25 cellular contexts compared by ENCODE assay signal in the genomic region with DNA sequence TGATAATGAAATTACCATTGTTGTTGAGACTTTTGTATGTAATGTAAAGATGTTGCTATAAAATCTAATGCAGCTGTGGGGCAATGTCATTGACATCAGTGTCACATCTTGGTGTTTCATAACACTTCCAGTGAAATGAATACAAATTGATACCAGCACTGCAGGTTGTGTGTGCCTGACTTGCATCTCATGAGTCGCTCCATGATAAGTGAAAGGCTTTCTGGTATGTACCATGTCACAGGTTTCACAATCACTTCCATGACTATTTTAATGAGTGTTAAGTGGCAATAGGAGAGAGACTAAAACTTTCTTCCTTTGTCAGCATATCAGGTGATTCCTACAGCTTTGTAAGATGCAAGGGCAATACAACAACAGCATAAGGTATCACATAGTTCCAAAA.
DNase-seq lines count a peak whose midpoint lies in the region; ATAC-seq, FAIRE-seq and TF ChIP-seq lines count a peak whose summit lies in the region.
"Had no signal": no experiment of that assay in that cellular context is flagged by ENCODE, and none has a peak within 500 bp of the region (broad histone marks: within the 10 kb centered on the region; RNA-seq: fewer than 3 reads in every experiment).

No MANE protein-coding gene starts in this region.

- no peaks in the 10 kb centered on the region for H3K4me1 ChIP-seq in IMR-90 (ENCODE audit: control insufficient read depth, insufficient read depth, low read length)
- no peaks in the 10 kb centered on the region for H3K4me1 ChIP-seq in trophoblast cell (ENCODE audit: control insufficient read depth in 1 of 2, insufficient read depth in 2 of 2, low read length in 2 of 2)
- H3K4me1 ChIP-seq: BLaER1 treated with 17β-estradiol and CSF1 and Interleukin-3, amounts not matched to agents 10 nM and 100 nM; HAP-1; lower lobe of right lung; transverse colon had no signal

- H4K8ac ChIP-seq in IMR-90 (ENCODE audit: low read depth in 2 of 2, low read length in 2 of 2) (no peak overlapping the region), trophoblast cell (ENCODE audit: low read depth, low read length) (no peak overlapping the region)

- no peaks in the 10 kb centered on the region for H3K36me3 ChIP-seq in IMR-90 (ENCODE audit: control insufficient read depth, insufficient read depth, low read length)
- no peaks in the 10 kb centered on the region for H3K36me3 ChIP-seq in bronchial epithelial cell (ENCODE audit: control insufficient read depth, insufficient read depth, low read length)
- no peaks in the 10 kb centered on the region for H3K36me3 ChIP-seq in trophoblast cell (ENCODE audit: control insufficient read depth in 1 of 2, insufficient read depth in 2 of 2, low read length in 2 of 2)
- H3K36me3 ChIP-seq: MG63, transverse colon had no signal

- H4K12ac ChIP-seq in trophoblast cell (ENCODE audit: low read depth, low read length), result no peak overlapping the region

- H3K27ac ChIP-seq in IMR-90 (ENCODE audit: insufficient read depth, low read length) (no peak overlapping the region), trophoblast cell (ENCODE audit: low read depth, low read length) (no peak overlapping the region)
- H3K27ac ChIP-seq: BLaER1 treated with 17β-estradiol and CSF1 and Interleukin-3, amounts not matched to agents 10 nM and 100 nM; lower lobe of right lung; transverse colon had no signal

- H3K4me1 Mint-ChIP-seq in activated naive CD8-positive, alpha-beta T cell treated with anti-CD3 and anti-CD28 coated beads, Interleukin-2, amount 50 U/mL, for 24 hours, result peaks cover 3% of the 10 kb centered on the region
- H3K4me1 Mint-ChIP-seq in activated naive CD8-positive, alpha-beta T cell treated with anti-CD3 and anti-CD28 coated beads for 36 hours, result no peaks in the 10 kb centered on the region
- H3K4me1 Mint-ChIP-seq: activated naive CD8-positive, alpha-beta T cell treated with anti-CD3 and anti-CD28 coated beads, Interleukin-2, amount 10 ng/mL, durations not matched to agents 7 days and 5 days; nephron progenitor cell had no signal

- H3K4ac ChIP-seq in IMR-90 (ENCODE audit: low read depth, low read length), result no peak overlapping the region
- no peak overlapping the region for H3K4ac ChIP-seq in trophoblast cell (ENCODE audit: low read depth, low read length)

- H3K18ac ChIP-seq in IMR-90 (ENCODE audit: low read depth, low read length) (no peak overlapping the region), trophoblast cell (ENCODE audit: low read length) (no peak overlapping the region)

- H3K23ac ChIP-seq in IMR-90 (ENCODE audit: low read depth, low read length) (no peak overlapping the region), trophoblast cell (ENCODE audit: low read length) (no peak overlapping the region)

- no peak overlapping the region for H4K91ac ChIP-seq in IMR-90 (ENCODE audit: insufficient read depth, low read depth, low read length)
- no peak overlapping the region for H4K91ac ChIP-seq in trophoblast cell (ENCODE audit: low read depth, low read length)

- H3K9me3 Mint-ChIP-seq in activated naive CD8-positive, alpha-beta T cell treated with anti-CD3 and anti-CD28 coated beads, Interleukin-2, amount 50 U/mL, for 24 hours, result no peaks in the 10 kb centered on the region
- H3K9me3 Mint-ChIP-seq in activated naive CD8-positive, alpha-beta T cell treated with anti-CD3 and anti-CD28 coated beads for 36 hours, result no peaks in the 10 kb centered on the region
- H3K9me3 Mint-ChIP-seq: activated naive CD8-positive, alpha-beta T cell treated with anti-CD3 and anti-CD28 coated beads, Interleukin-2, amount 10 ng/mL, durations not matched to agents 7 days and 5 days; T-helper 1 cell treated with Interleukin-12 subunit alpha and Interleukin-12 subunit beta and Interleukin-4 antibody, amounts not matched to agents 30 μg/mL and 1 μg/mL, for 36 hours had no signal

- H3K4me3 Mint-ChIP-seq in activated naive CD8-positive, alpha-beta T cell treated with anti-CD3 and anti-CD28 coated beads, Interleukin-2, amount 50 U/mL, for 24 hours, result no peak overlapping the region
- H3K4me3 Mint-ChIP-seq in activated naive CD8-positive, alpha-beta T cell treated with anti-CD3 and anti-CD28 coated beads for 36 hours, result no peak overlapping the region
- H3K4me3 Mint-ChIP-seq: activated naive CD8-positive, alpha-beta T cell treated with anti-CD3 and anti-CD28 coated beads, Interleukin-2, amount 10 ng/mL, durations not matched to agents 7 days and 5 days; nephron progenitor cell; T-helper 1 cell treated with Interleukin-12 subunit alpha and Interleukin-12 subunit beta and Interleukin-4 antibody, amounts not matched to agents 30 μg/mL and 1 μg/mL, for 36 hours had no signal

- no peak for TF ChIP-seq RAD21 in IMR-90 (IDR thresholded peaks at IDR 0.05; ENCODE audit: low read length)

- no peak overlapping the region for H3K9ac ChIP-seq in IMR-90 (ENCODE audit: low read depth, low read length)
- H3K9ac ChIP-seq in trophoblast cell (ENCODE audit: low read length), result no peak overlapping the region
- H3K9ac ChIP-seq: BLaER1 treated with 17β-estradiol and CSF1 and Interleukin-3, amounts not matched to agents 10 nM and 100 nM; SK-N-SH had no signal

- peaks cover 12% of the 10 kb centered on the region for H3K36me3 Mint-ChIP-seq in activated naive CD8-positive, alpha-beta T cell treated with anti-CD3 and anti-CD28 coated beads, Interleukin-2, amount 50 U/mL, for 24 hours (ENCODE audit: low read depth)
- H3K36me3 Mint-ChIP-seq in activated naive CD8-positive, alpha-beta T cell treated with anti-CD3 and anti-CD28 coated beads for 36 hours, result peaks cover 15% of the 10 kb centered on the region

- BruUV-seq in IMR-90 (replicated peaks; lab: Mats Ljungman, UMichigan), result no TSS peak

- H3K9me3 ChIP-seq in IMR-90 (ENCODE audit: control insufficient read depth, insufficient read depth, low read length) (no peaks in the 10 kb centered on the region), trophoblast cell (ENCODE audit: insufficient read depth, low read depth, low read length) (no peaks in the 10 kb centered on the region)
- H3K9me3 ChIP-seq: BLaER1 treated with 17β-estradiol and CSF1 and Interleukin-3, amounts not matched to agents 10 nM and 100 nM; HAP-1; lower lobe of right lung; MG63; SK-N-SH; transverse colon had no signal

- no peak overlapping the region for H3K27ac Mint-ChIP-seq in activated naive CD8-positive, alpha-beta T cell treated with anti-CD3 and anti-CD28 coated beads, Interleukin-2, amount 50 U/mL, for 24 hours
- no peak overlapping the region for H3K27ac Mint-ChIP-seq in activated naive CD8-positive, alpha-beta T cell treated with anti-CD3 and anti-CD28 coated beads for 36 hours
- H3K27ac Mint-ChIP-seq: activated naive CD8-positive, alpha-beta T cell treated with anti-CD3 and anti-CD28 coated beads, Interleukin-2, amount 10 ng/mL, durations not matched to agents 7 days and 5 days; nephron progenitor cell; T-helper 1 cell treated with Interleukin-12 subunit alpha and Interleukin-12 subunit beta and Interleukin-4 antibody, amounts not matched to agents 30 μg/mL and 1 μg/mL, for 36 hours had no signal

- CTCF ChIA-PET in IMR-90 (lab: Yijun Ruan, JAX), result no interaction called here

- H3K27me3 Mint-ChIP-seq in activated naive CD8-positive, alpha-beta T cell treated with anti-CD3 and anti-CD28 coated beads, Interleukin-2, amount 50 U/mL, for 24 hours, result no peaks in the 10 kb centered on the region
- no peaks in the 10 kb centered on the region for H3K27me3 Mint-ChIP-seq in activated naive CD8-positive, alpha-beta T cell treated with anti-CD3 and anti-CD28 coated beads for 36 hours
- H3K27me3 Mint-ChIP-seq: activated naive CD8-positive, alpha-beta T cell treated with anti-CD3 and anti-CD28 coated beads, Interleukin-2, amount 10 ng/mL, durations not matched to agents 7 days and 5 days had no signal

- POLR2A ChIA-PET in IMR-90 (lab: Charles Lee; ENCODE audit: unreplicated experiment), result no interaction called here

- no peak overlapping the region for H2BK20ac ChIP-seq in IMR-90 (ENCODE audit: low read depth, low read length)

- no peak overlapping the region for H2AK5ac ChIP-seq in IMR-90 (ENCODE audit: low read depth, low read length)
- H2AK5ac ChIP-seq in trophoblast cell (ENCODE audit: low read length), result no peak overlapping the region

- peak; percentile 36 for ATAC-seq in activated naive CD8-positive, alpha-beta T cell treated with anti-CD3 and anti-CD28 coated beads, Interleukin-2, amount 50 U/mL, for 24 hours
- no peak for ATAC-seq in IMR-90 (ENCODE audit: low read depth)
- no peak for ATAC-seq in GM19467 (IDR thresholded peaks at IDR 0.05; ENCODE audit: unreplicated experiment)
- ATAC-seq: K562, lower lobe of right lung had no signal

- H3K56ac ChIP-seq in IMR-90 (ENCODE audit: extremely low read depth, insufficient read depth, low read length), result no peak overlapping the region

- no peak for DNase-seq in activated naive CD8-positive, alpha-beta T cell treated with anti-CD3 and anti-CD28 coated beads, Interleukin-2, amount 50 U/mL, for 24 hours
- no peak for DNase-seq in activated naive CD8-positive, alpha-beta T cell treated with anti-CD3 and anti-CD28 coated beads for 36 hours
- DNase-seq in IMR-90 (peak; percentile 0), bronchial epithelial cell (ENCODE audit: low read depth) (peak; percentile 44), trophoblast cell (peak; percentile 5 to 55), DMS153 treated with DMSO at 0.1 percent for 48 hours (lab: John Stamatoyannopoulos, UW; ENCODE audit: unreplicated experiment) (no peak)
- DNase-seq: activated CD4-positive, alpha-beta T cell treated with anti-CD3 and anti-CD28 coated beads for 48 hours; activated naive CD8-positive, alpha-beta T cell treated with anti-CD3 and anti-CD28 coated beads, Interleukin-2, amount 10 ng/mL, durations not matched to agents 7 days and 5 days; GF-D8; head of caudate nucleus; lower lobe of right lung; MG63; NCI-H1436; NCI-H446; nephron progenitor cell; SK-N-SH; small intestine; stimulated activated CD4-positive, alpha-beta T cell treated with anti-CD3 and anti-CD28 coated beads, Interleukin-2, amount 100 ng/mL, for 24 hours; transverse colon had no signal

- H3K4me2 ChIP-seq in IMR-90 (ENCODE audit: low read depth, low read length) (no peak overlapping the region), trophoblast cell (ENCODE audit: low read length) (no peak overlapping the region)
- H3K4me2 ChIP-seq: BLaER1 treated with 17β-estradiol and CSF1 and Interleukin-3, amounts not matched to agents 10 nM and 100 nM; SK-N-SH had no signal

- H3K4me3 ChIP-seq in IMR-90 (ENCODE audit: insufficient read depth, low read depth, low read length), result no peak overlapping the region
- no peak overlapping the region for H3K4me3 ChIP-seq in bronchial epithelial cell (ENCODE audit: low read depth, low read length)
- no peak overlapping the region for H3K4me3 ChIP-seq in trophoblast cell (ENCODE audit: low read depth, low read length)
- H3K4me3 ChIP-seq: BLaER1 treated with 17β-estradiol and CSF1 and Interleukin-3, amounts not matched to agents 10 nM and 100 nM; HAP-1; K562; lower lobe of right lung; MG63; transverse colon had no signal

- no peak for TF ChIP-seq CTCF in IMR-90 (conservative IDR thresholded peaks at IDR 0.05; ENCODE audit: low read depth, low read length)
- TF ChIP-seq CTCF in bronchial epithelial cell (IDR thresholded peaks at IDR 0.05; ENCODE audit: insufficient read depth, low read length, severe bottlenecking), result no peak

- no peak for TF ChIP-seq POLR2A in IMR-90 (IDR thresholded peaks at IDR 0.05; ENCODE audit: low read depth, low read length)

- no peaks in the 10 kb centered on the region for H3K79me2 ChIP-seq in trophoblast cell (ENCODE audit: control insufficient read depth, insufficient read depth, low read length, poor library complexity)

- intact Hi-C loops in IMR-90 (cut with micrococcal nuclease), result no loop called here

- no peaks in the 10 kb centered on the region for H3K79me1 ChIP-seq in IMR-90 (ENCODE audit: low read depth in 1 of 2, low read length in 2 of 2)
- no peaks in the 10 kb centered on the region for H3K79me1 ChIP-seq in trophoblast cell (ENCODE audit: low read length)

- H3K27me3 ChIP-seq in IMR-90 (ENCODE audit: control insufficient read depth, insufficient read depth, low read length) (no peaks in the 10 kb centered on the region), bronchial epithelial cell (ENCODE audit: control insufficient read depth, insufficient read depth, low read length) (no peaks in the 10 kb centered on the region), trophoblast cell (ENCODE audit: insufficient read depth, low read length) (no peaks in the 10 kb centered on the region)
- H3K27me3 ChIP-seq: MG63, transverse colon had no signal

- no peak for FAIRE-seq in bronchial epithelial cell (lab: Jason Lieb, UNC)
- FAIRE-seq: GM18507, K562, small intestine had no signal

- no peak overlapping the region for H2BK5ac ChIP-seq in IMR-90 (ENCODE audit: low read depth, low read length, poor library complexity, severe bottlenecking)
- H2BK5ac ChIP-seq in trophoblast cell (ENCODE audit: low read depth, low read length, poor library complexity), result no peak overlapping the region

- no peak overlapping the region for H4K5ac ChIP-seq in IMR-90 (ENCODE audit: low read depth, low read length)

- H2BK15ac ChIP-seq in IMR-90 (ENCODE audit: low read depth, low read length), result no peak overlapping the region

- H2AFZ ChIP-seq in IMR-90 (replicated peaks; ENCODE audit: low read length, poor library complexity) (no peak overlapping the region), trophoblast cell (ENCODE audit: insufficient read depth, low read length, poor library complexity) (no peak overlapping the region)

- H3K9me1 ChIP-seq in IMR-90 (ENCODE audit: insufficient read depth, low read length), result no peaks in the 10 kb centered on the region

- H4K20me1 ChIP-seq in IMR-90 (ENCODE audit: insufficient read depth, low read length), result no peaks in the 10 kb centered on the region
- H4K20me1 ChIP-seq: BLaER1 treated with 17β-estradiol and CSF1 and Interleukin-3, amounts not matched to agents 10 nM and 100 nM had no signal

- no CpG with 5 or more reads among the region's 1 CpG for WGBS in IMR-90 (ENCODE audit: extremely low coverage in 2 of 2, insufficient read length in 1 of 2), 2 experiments
- WGBS in trophoblast cell (ENCODE audit: extremely low coverage, insufficient coverage, insufficient read length), result no CpG with 5 or more reads among the region's 1 CpG

- dilution Hi-C loops in IMR-90 (cut with HindIII; ENCODE audit: low sequenced_read_pairs, unreplicated experiment), result no loop called here

- no peak overlapping the region for H2AK9ac ChIP-seq in IMR-90 (replicated peaks; ENCODE audit: low read depth, low read length, poor library complexity)

- H2BK120ac ChIP-seq in IMR-90 (ENCODE audit: low read depth, low read length), result no peak overlapping the region
- H2BK120ac ChIP-seq in trophoblast cell (ENCODE audit: insufficient read depth, low read length, poor library complexity), result no peak overlapping the region

- in situ Hi-C loops in IMR-90 (cut with MboI; ENCODE audit: low sequenced_read_pairs), result no loop called here

- no peak overlapping the region for H2BK12ac ChIP-seq in trophoblast cell (ENCODE audit: low read length)

- H3K14ac ChIP-seq in IMR-90 (replicated peaks; ENCODE audit: low read depth, low read length), result no peak overlapping the region
- H3K14ac ChIP-seq in trophoblast cell (ENCODE audit: low read length), result no peak overlapping the region

Comparison
In these comparisons a context has a peak if more than half of its experiments do, and no peak if none do; other contexts are left out.
1. DNase-seq: peak in IMR-90 (single experiment), bronchial epithelial cell (single experiment) and trophoblast cell (2 of 2); none in activated naive CD8-positive, alpha-beta T cell treated with anti-CD3 and anti-CD28 coated beads, Interleukin-2, amount 50 U/mL, for 24 hours (single experiment), activated naive CD8-positive, alpha-beta T cell treated with anti-CD3 and anti-CD28 coated beads for 36 hours (single experiment) and DMS153 treated with DMSO at 0.1 percent for 48 hours (single experiment).